ENCODE assay signal across 18 cellular contexts in the genomic region with DNA sequence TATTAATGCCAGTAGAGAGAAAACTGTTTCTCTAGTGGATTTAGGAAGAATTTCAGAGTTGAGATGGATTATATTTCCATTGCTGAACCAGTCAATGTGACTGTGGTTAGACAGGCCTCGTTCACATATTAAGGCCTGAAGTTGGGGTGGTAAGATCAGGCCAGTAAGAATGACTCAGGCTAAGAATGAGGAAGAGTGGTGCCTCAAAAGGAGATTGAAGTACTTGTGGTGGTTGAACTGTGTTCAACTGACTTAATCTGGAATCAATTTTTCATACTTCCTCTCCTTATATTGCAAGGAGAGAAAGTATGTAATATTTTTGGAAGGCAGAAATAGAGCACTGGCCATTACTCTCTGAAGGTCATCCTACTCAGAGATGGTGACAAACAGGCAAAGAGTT. TPM values are rescaled to one million over a fixed set of nuclear protein-coding genes. Genes with fewer than 3 reads are reported as not detected.
DNase-seq lines count a peak whose midpoint lies in the region; ATAC-seq and TF ChIP-seq lines count a peak whose summit lies in the region.
"Had no signal": no experiment of that assay in that cellular context is flagged by ENCODE, and none has a peak within 500 bp of the region (broad histone marks: within the 10 kb centered on the region; RNA-seq: fewer than 3 reads in every experiment).

No MANE protein-coding gene starts in this region.

- H2BK5ac ChIP-seq in neuronal stem cell (ENCODE audit: low read length), result no peak overlapping the region

- CTCF ChIA-PET in PC-9 (lab: Charles Lee), result no interaction called here

- H3K4me1 ChIP-seq in GM23338 (ENCODE audit: insufficient read depth) (no peaks in the 10 kb centered on the region), PC-9 (replicated peaks; ENCODE audit: insufficient read depth) (peaks cover 7% of the 10 kb centered on the region; the same call in 1 of the 2 replicates), esophagus (ENCODE audit: control insufficient read depth in 2 of 2, insufficient read depth in 2 of 2, low read length in 1 of 2) (no peaks in the 10 kb centered on the region), smooth muscle cell (ENCODE audit: low read depth) (no peaks in the 10 kb centered on the region), neuronal stem cell (ENCODE audit: control insufficient read depth in 2 of 2, insufficient read depth in 1 of 2, low read depth in 1 of 2, low read length in 2 of 2) (no peaks in the 10 kb centered on the region), stomach (no peaks in the 10 kb centered on the region)
- H3K4me1 ChIP-seq: colonic mucosa, Peyer's patch, prostate gland had no signal

- H3K4me3 ChIP-seq in GM23338, result no peak overlapping the region
- no peak overlapping the region for H3K4me3 ChIP-seq in PC-9
- H3K4me3 ChIP-seq in esophagus (ENCODE audit: low read depth in 1 of 2, low read length in 2 of 2), result no peak overlapping the region
- H3K4me3 ChIP-seq in smooth muscle cell, result no peak overlapping the region
- H3K4me3 ChIP-seq in neuronal stem cell (ENCODE audit: low read length in 2 of 2), result no peak overlapping the region
- H3K4me3 ChIP-seq in stomach, result no peak overlapping the region
- H3K4me3 ChIP-seq: colonic mucosa, hepatocyte, Peyer's patch, prostate gland had no signal

- H2AFZ ChIP-seq in GM23338 (0 out of 2 replicates have a peak overlapping the region, but pooled peaks have one; percentile 56), PC-9 (peak overlapping the region; percentile 64), smooth muscle cell (ENCODE audit: low read depth) (peak overlapping the region; percentile 26), neuronal stem cell (ENCODE audit: low read length) (no peak overlapping the region)
- H2AFZ ChIP-seq: hepatocyte had no signal

- no peak overlapping the region for H3K27ac ChIP-seq in GM23338 (ENCODE audit: low read depth)
- H3K27ac ChIP-seq in PC-9, result peak overlapping the region; percentile 3; the same call in 1 of the 2 replicates
- H3K27ac ChIP-seq in esophagus (ENCODE audit: low read depth in 2 of 2, low read length in 1 of 2), result peak overlapping the region; percentile 36 to 72
- H3K27ac ChIP-seq in smooth muscle cell (ENCODE audit: low read depth), result peak overlapping the region; percentile 10
- no peak overlapping the region for H3K27ac ChIP-seq in neuronal stem cell (replicated peaks; ENCODE audit: low read length)
- no peak overlapping the region for H3K27ac ChIP-seq in stomach
- H3K27ac ChIP-seq: colonic mucosa, hepatocyte, Peyer's patch, prostate gland had no signal

- H3K27me3 ChIP-seq in GM23338 (ENCODE audit: insufficient read depth), result no peaks in the 10 kb centered on the region
- H3K27me3 ChIP-seq in PC-9 (ENCODE audit: insufficient read depth, low read depth), result no peaks in the 10 kb centered on the region
- no peaks in the 10 kb centered on the region for H3K27me3 ChIP-seq in esophagus (ENCODE audit: control insufficient read depth in 1 of 2, insufficient read depth in 2 of 2, low read length in 2 of 2)
- no peaks in the 10 kb centered on the region for H3K27me3 ChIP-seq in smooth muscle cell (ENCODE audit: low read depth)
- H3K27me3 ChIP-seq in neuronal stem cell (ENCODE audit: control insufficient read depth in 3 of 3, insufficient read depth in 3 of 3, low read depth in 1 of 3, low read length in 3 of 3), result no peaks in the 10 kb centered on the region
- no peaks in the 10 kb centered on the region for H3K27me3 ChIP-seq in stomach
- H3K27me3 ChIP-seq: colonic mucosa, hepatocyte, Peyer's patch had no signal

- no peak for TF ChIP-seq EP300 in stomach (IDR thresholded peaks at IDR 0.05)

- no peak overlapping the region for H3K4me3 Mint-ChIP-seq in GM23338
- H3K4me3 Mint-ChIP-seq: activated CD8-positive, alpha-beta T cell treated with anti-CD3 and anti-CD28 coated beads, Interleukin-2, amount 10 ng/mL, durations not matched to agents 7 days and 5 days; activated naive CD4-positive, alpha-beta T cell treated with anti-CD3 and anti-CD28 coated beads for 36 hours; stimulated activated naive CD8-positive, alpha-beta T cell treated with anti-CD3 and anti-CD28 coated beads, Interleukin-15, amount 100 ng/mL, for 72 hours had no signal

- H3K79me1 ChIP-seq in neuronal stem cell (ENCODE audit: low read depth, low read length), result no peaks in the 10 kb centered on the region

- no peak overlapping the region for H3K18ac ChIP-seq in neuronal stem cell (ENCODE audit: low read length)

- H3K27ac Mint-ChIP-seq in GM23338, result no peak overlapping the region
- H3K27ac Mint-ChIP-seq: activated CD8-positive, alpha-beta T cell treated with anti-CD3 and anti-CD28 coated beads, Interleukin-2, amount 10 ng/mL, durations not matched to agents 7 days and 5 days; activated naive CD4-positive, alpha-beta T cell treated with anti-CD3 and anti-CD28 coated beads for 36 hours; stimulated activated naive CD8-positive, alpha-beta T cell treated with anti-CD3 and anti-CD28 coated beads, Interleukin-15, amount 100 ng/mL, for 72 hours had no signal

- H3K79me2 ChIP-seq in GM23338 (replicated peaks; ENCODE audit: insufficient read depth) (no peaks in the 10 kb centered on the region), PC-9 (ENCODE audit: low read depth) (no peaks in the 10 kb centered on the region), smooth muscle cell (ENCODE audit: low read depth) (no peaks in the 10 kb centered on the region)
- H3K79me2 ChIP-seq: hepatocyte had no signal

- BruUV-seq in PC-9 (replicated peaks; lab: Mats Ljungman, UMichigan), result no TSS peak

- H3K9ac ChIP-seq in smooth muscle cell (ENCODE audit: low read depth) (no peak overlapping the region), neuronal stem cell (ENCODE audit: low read depth, low read length, poor library complexity) (no peak overlapping the region)

- H3K36me3 Mint-ChIP-seq in GM23338 (ENCODE audit: low read depth), result peaks cover 11% of the 10 kb centered on the region; the same call in 2 of the 3 replicates

- H3K9me3 ChIP-seq in PC-9 (ENCODE audit: insufficient read depth, low read depth) (peaks cover under 1% of the 10 kb centered on the region; the same call in 1 of the 2 replicates), esophagus (ENCODE audit: control insufficient read depth in 2 of 2, insufficient read depth in 1 of 2, low read depth in 1 of 2, low read length in 1 of 2) (peaks cover 0 to 4% of the 10 kb centered on the region in 2 donors), smooth muscle cell (replicated peaks; ENCODE audit: low read depth) (no peaks in the 10 kb centered on the region), neuronal stem cell (replicated peaks in 1 of 2; ENCODE audit: control insufficient read depth in 2 of 2, insufficient read depth in 1 of 2, low read depth in 1 of 2, low read length in 2 of 2) (peaks cover 3 to 4% of the 10 kb centered on the region in 2 donors), stomach (peaks cover 0 to 18% (median 10%) of the 10 kb centered on the region in 4 donors)
- H3K9me3 ChIP-seq: colonic mucosa, prostate gland had no signal

- no peak overlapping the region for H3K23ac ChIP-seq in neuronal stem cell (ENCODE audit: low read depth, low read length, poor library complexity)

- TF ChIP-seq CTCF in GM23338 (conservative IDR thresholded peaks at IDR 0.05; ENCODE audit: low read depth in 2 of 2) (no peak), PC-9 (conservative IDR thresholded peaks at IDR 0.05) (no peak), smooth muscle cell (IDR thresholded peaks at IDR 0.05; ENCODE audit: borderline replicate concordance, insufficient read depth, poor library complexity, severe bottlenecking) (no peak), stomach (IDR thresholded peaks at IDR 0.05) (no peak)

- no peak overlapping the region for H2BK120ac ChIP-seq in neuronal stem cell (ENCODE audit: low read depth, low read length)

- POLR2A ChIA-PET in PC-9 (lab: Charles Lee; ENCODE audit: unreplicated experiment), result no interaction called here

- H2BK15ac ChIP-seq in neuronal stem cell (ENCODE audit: low read length), result no peak overlapping the region

- WGBS in esophagus, 2 donors, result 16 to 46% methylated on average over 1 of the region's 1 CpG
- 27% methylated on average over 1 of the region's 1 CpG for WGBS in smooth muscle cell (ENCODE audit: low lambda C conversion rate)
- WGBS in neuronal stem cell (ENCODE audit: extremely low coverage in 2 of 2, insufficient read length in 2 of 2, insufficient replicate concordance in 1 of 2), 2 donors, result no CpG with 5 or more reads among the region's 1 CpG
- WGBS in stomach, 5 donors, result 42 to 70% (median 60%) methylated on average over 1 of the region's 1 CpG

- H2AK5ac ChIP-seq in neuronal stem cell (ENCODE audit: low read depth, low read length), result no peak overlapping the region

- no peak for ATAC-seq in GM23338
- no peak for ATAC-seq in GM21786 (IDR thresholded peaks at IDR 0.05; ENCODE audit: unreplicated experiment)
- ATAC-seq in HG03135 (IDR thresholded peaks at IDR 0.05; ENCODE audit: unreplicated experiment), result no peak
- ATAC-seq: activated CD8-positive, alpha-beta T cell treated with anti-CD3 and anti-CD28 coated beads, Interleukin-2, amount 10 ng/mL, durations not matched to agents 7 days and 5 days; stimulated activated naive CD8-positive, alpha-beta T cell treated with anti-CD3 and anti-CD28 coated beads, Interleukin-15, amount 100 ng/mL, for 72 hours had no signal

- H3K4me2 ChIP-seq in GM23338 (no peak overlapping the region), PC-9 (no peak overlapping the region), smooth muscle cell (no peak overlapping the region), neuronal stem cell (ENCODE audit: insufficient read depth, low read length, poor library complexity, severe bottlenecking) (no peak overlapping the region)
- H3K4me2 ChIP-seq: hepatocyte had no signal

- H4K91ac ChIP-seq in neuronal stem cell (ENCODE audit: low read depth, low read length, poor library complexity), result no peak overlapping the region

- H3K9me2 ChIP-seq in GM23338 (ENCODE audit: insufficient read depth) (no peaks in the 10 kb centered on the region), PC-9 (ENCODE audit: insufficient read depth) (no peaks in the 10 kb centered on the region)

- H4K20me1 ChIP-seq in GM23338 (replicated peaks; ENCODE audit: insufficient read depth) (no peaks in the 10 kb centered on the region), PC-9 (ENCODE audit: insufficient read depth) (no peaks in the 10 kb centered on the region), smooth muscle cell (ENCODE audit: low read depth) (no peaks in the 10 kb centered on the region)

- TF ChIP-seq POLR2A in stomach (IDR thresholded peaks at IDR 0.05), result no peak

- H3K9me3 Mint-ChIP-seq in GM23338, result peaks cover 20% of the 10 kb centered on the region

- DNase-seq in GM23338 (ENCODE audit: low spot score) (no peak), PC-9 (peak; percentile 16 to 57), smooth muscle cell (lab: John Stamatoyannopoulos, UW; ENCODE audit: unreplicated experiment) (no peak), neuronal stem cell (ENCODE audit: low spot score) (no peak), stomach (no peak)
- DNase-seq: activated CD8-positive, alpha-beta T cell treated with anti-CD3 and anti-CD28 coated beads, Interleukin-2, amount 10 ng/mL, durations not matched to agents 7 days and 5 days; activated naive CD4-positive, alpha-beta T cell treated with anti-CD3 and anti-CD28 coated beads for 36 hours; colonic mucosa; GOT3; NCI-H2171 treated with DMSO at 0.1 percent for 48 hours; Peyer's patch; stimulated activated CD4-positive, alpha-beta T cell treated with anti-CD3 and anti-CD28 coated beads, Interleukin-4, amount 100 ng/mL, for 1 hour; stimulated activated naive CD8-positive, alpha-beta T cell treated with anti-CD3 and anti-CD28 coated beads, Interleukin-15, amount 100 ng/mL, for 72 hours had no signal

- intact Hi-C loops in PC-9 (cut with micrococcal nuclease; ENCODE audit: unreplicated experiment) (no loop called here), stomach (cut with DNase I; ENCODE audit: low total_unique reads) (no loop called here)

- H3K36me3 ChIP-seq in GM23338 (ENCODE audit: insufficient read depth), result no peaks in the 10 kb centered on the region; the same call in 1 of the 2 replicates
- no peaks in the 10 kb centered on the region for H3K36me3 ChIP-seq in PC-9 (ENCODE audit: low read depth)
- no peaks in the 10 kb centered on the region for H3K36me3 ChIP-seq in esophagus (ENCODE audit: control insufficient read depth in 2 of 2, insufficient read depth in 2 of 2, low read length in 1 of 2)
- no peaks in the 10 kb centered on the region for H3K36me3 ChIP-seq in smooth muscle cell (ENCODE audit: low read depth)
- H3K36me3 ChIP-seq in neuronal stem cell (replicated peaks in 1 of 2; ENCODE audit: control insufficient read depth in 2 of 2, insufficient read depth in 2 of 2, low read length in 2 of 2), result no peaks in the 10 kb centered on the region
- no peaks in the 10 kb centered on the region for H3K36me3 ChIP-seq in stomach
- H3K36me3 ChIP-seq: colonic mucosa, Peyer's patch, prostate gland had no signal

- H3K14ac ChIP-seq in neuronal stem cell (ENCODE audit: low read length), result no peak overlapping the region

- no peak overlapping the region for H3K4ac ChIP-seq in neuronal stem cell (ENCODE audit: low read length)

- H4K8ac ChIP-seq in neuronal stem cell (ENCODE audit: low read depth, low read length), result no peak overlapping the region

- no peak overlapping the region for H2BK12ac ChIP-seq in neuronal stem cell (ENCODE audit: low read length)

- H3K4me1 Mint-ChIP-seq in GM23338, result no peaks in the 10 kb centered on the region
- H3K4me1 Mint-ChIP-seq: stimulated activated naive CD8-positive, alpha-beta T cell treated with anti-CD3 and anti-CD28 coated beads, Interleukin-15, amount 100 ng/mL, for 72 hours had no signal

- peaks cover 1% of the 10 kb centered on the region for H3K27me3 Mint-ChIP-seq in GM23338 (ENCODE audit: insufficient read depth, low read depth, poor library complexity)
- H3K27me3 Mint-ChIP-seq: stimulated activated naive CD8-positive, alpha-beta T cell treated with anti-CD3 and anti-CD28 coated beads, Interleukin-15, amount 100 ng/mL, for 72 hours had no signal

- H3F3A ChIP-seq in GM23338 (replicated peaks; ENCODE audit: low read depth), result no peaks in the 10 kb centered on the region
- H3F3A ChIP-seq in PC-9 (ENCODE audit: insufficient read depth, low read depth), result no peaks in the 10 kb centered on the region
- no peaks in the 10 kb centered on the region for H3F3A ChIP-seq in smooth muscle cell (ENCODE audit: low read depth)

RNA-seq across cellular contexts. Expression of a gene that starts 37.8 kb away (rescaled TPM):
- 107 and 118 TPM in 2 replicates for total RNA-seq in GM23338 (2014; rRNA removed; shearing (Covaris generic))
- polyA plus RNA-seq in GM23338 (2016; fragmentation: Nextera tagmentation; extraction: Ambion mirVana) (54.7 and 76.4 TPM in 2 replicates), esophagus (10 to 100 TPM in 1 of 2 donors, 1 to 10 TPM in 1; 8.0 to 10.1 TPM), smooth muscle cell (27.5 and 32.3 TPM in 2 replicates), stomach (1 to 10 TPM; 4.9 to 6.5 (median 5.7) TPM)
- total RNA-seq in PC-9 (2021) (72.2 and 94.7 TPM in 2 replicates), smooth muscle cell (66.8 and 74.6 TPM in 2 replicates), stomach (10 to 100 TPM; 47.5 to 91.0 (median 84.8) TPM)
- polyA plus RNA-seq in neuronal stem cell (2013, experiment 1 of 2), result 55.9 TPM
- 58.8 TPM for polyA plus RNA-seq in neuronal stem cell (2013, experiment 2 of 2)

Comparison
In these comparisons a context has a peak if more than half of its experiments do, and no peak if none do; other contexts are left out.
1. DNase-seq: peak in PC-9 (2 of 2); none in GM23338 (single experiment), smooth muscle cell (single experiment), neuronal stem cell (single experiment) and stomach (single experiment).
2. H3K27ac ChIP-seq: peak in PC-9 (single experiment), esophagus (2 of 2) and smooth muscle cell (single experiment); none in GM23338 (single experiment), neuronal stem cell (single experiment) and stomach (0 of 5).